ENCODE assay signal across 9 cellular contexts in genomic region chr5:173963107-173963506, GRCh38. TPM values are rescaled to one million over a fixed set of nuclear protein-coding genes. Genes with fewer than 3 reads are reported as not detected.
DNase-seq lines count a peak whose midpoint lies in the region; ATAC-seq and TF ChIP-seq lines count a peak whose summit lies in the region.
"Had no signal": no experiment of that assay in that cellular context is flagged by ENCODE, and none has a peak within 500 bp of the region (broad histone marks: within the 10 kb centered on the region; RNA-seq: fewer than 3 reads in every experiment).

No MANE protein-coding gene starts in this region.

- H3K9me3 ChIP-seq in ES-I3 (ENCODE audit: control insufficient read depth, insufficient read depth, low read length), result no peaks in the 10 kb centered on the region

- H3K9ac ChIP-seq in ES-I3 (ENCODE audit: low read depth, low read length), result peak overlapping the region; percentile 73

- CTCF ChIA-PET in activated CD4-positive, alpha-beta memory T cell treated with anti-CD3 and anti-CD28 coated beads, Interleukin-2, amount 10 ng/mL, durations not matched to agents 7 days and 5 days (lab: Charles Lee), result interaction anchor here (0.8 to 2.3 kb wide), 3 partner anchors 9 to 12 kb away, joined by 3 to 6 read pairs (median 4); no protein-coding TSS in a partner anchor

- DNase-seq in SW480 (ENCODE audit: low spot score) (peak; percentile 81), foreskin keratinocyte (peak in 1 of 2 donors; percentile 41), occipital lobe (lab: John Stamatoyannopoulos, UW) (peak; percentile 48), NCI-H1105 treated with DMSO at 0.1 percent for 48 hours (lab: John Stamatoyannopoulos, UW) (no peak)
- DNase-seq in activated CD4-positive, alpha-beta memory T cell treated with anti-CD3 and anti-CD28 coated beads, Interleukin-2, amount 10 ng/mL, durations not matched to agents 7 days and 5 days, result no peak
- no peak for DNase-seq in stimulated activated CD8-positive, alpha-beta memory T cell treated with anti-CD3 and anti-CD28 coated beads, Interleukin-4, amount 100 ng/mL, for 48 hours
- DNase-seq: stimulated activated CD4-positive, alpha-beta T cell treated with anti-CD3 and anti-CD28 coated beads, Interleukin-15, amount 100 ng/mL, for 24 hours had no signal

- no peak for TF ChIP-seq CTCF in foreskin keratinocyte (conservative IDR thresholded peaks at IDR 0.05)

- H3K9me3 Mint-ChIP-seq in activated CD4-positive, alpha-beta memory T cell treated with anti-CD3 and anti-CD28 coated beads, Interleukin-2, amount 10 ng/mL, durations not matched to agents 7 days and 5 days, result no peaks in the 10 kb centered on the region

- POLR2A ChIA-PET in activated CD4-positive, alpha-beta memory T cell treated with anti-CD3 and anti-CD28 coated beads, Interleukin-2, amount 10 ng/mL, durations not matched to agents 7 days and 5 days (lab: Charles Lee), result interaction anchor here (2.0 kb wide), 1 partner anchor 347 kb away, joined by 5 read pairs; the partner anchor contains the start of gene BOD1

- H3K27ac Mint-ChIP-seq in activated CD4-positive, alpha-beta memory T cell treated with anti-CD3 and anti-CD28 coated beads, Interleukin-2, amount 10 ng/mL, durations not matched to agents 7 days and 5 days, result no peak overlapping the region

- no peak overlapping the region for H3K4me3 Mint-ChIP-seq in activated CD4-positive, alpha-beta memory T cell treated with anti-CD3 and anti-CD28 coated beads, Interleukin-2, amount 10 ng/mL, durations not matched to agents 7 days and 5 days

- peak overlapping the region; percentile 24 for H3K27ac ChIP-seq in foreskin keratinocyte

- H3K4me1 ChIP-seq in ES-I3 (ENCODE audit: insufficient read depth, low read length) (peaks cover 21% of the 10 kb centered on the region), foreskin keratinocyte (no peaks in the 10 kb centered on the region)

- H3K27me3 Mint-ChIP-seq in activated CD4-positive, alpha-beta memory T cell treated with anti-CD3 and anti-CD28 coated beads, Interleukin-2, amount 10 ng/mL, durations not matched to agents 7 days and 5 days, result no peaks in the 10 kb centered on the region

- no peaks in the 10 kb centered on the region for H3K27me3 ChIP-seq in foreskin keratinocyte

- ATAC-seq in foreskin keratinocyte (peak; percentile 85), GM18502 (IDR thresholded peaks at IDR 0.05; ENCODE audit: poor library complexity, unreplicated experiment) (no peak)

- H3K36me3 Mint-ChIP-seq in activated CD4-positive, alpha-beta memory T cell treated with anti-CD3 and anti-CD28 coated beads, Interleukin-2, amount 10 ng/mL, durations not matched to agents 7 days and 5 days (ENCODE audit: low read depth), result peaks cover 1% of the 10 kb centered on the region

- no peaks in the 10 kb centered on the region for H3K36me3 ChIP-seq in ES-I3 (ENCODE audit: insufficient read depth, low read length)

- H3K4me1 Mint-ChIP-seq in activated CD4-positive, alpha-beta memory T cell treated with anti-CD3 and anti-CD28 coated beads, Interleukin-2, amount 10 ng/mL, durations not matched to agents 7 days and 5 days, result peaks cover 14% of the 10 kb centered on the region

RNA-seq across cellular contexts. Expression of gene C5orf47, which starts 25.9 kb away (rescaled TPM):
- not detected in 2 replicates for total RNA-seq in foreskin keratinocyte
- polyA plus RNA-seq in foreskin keratinocyte, result not detected in 2 replicates
- total RNA-seq in occipital lobe, result 0.16 TPM
- not detected for total RNA-seq in activated CD4-positive, alpha-beta memory T cell treated with anti-CD3 and anti-CD28 coated beads, Interleukin-2, amount 10 ng/mL, durations not matched to agents 7 days and 5 days

Comparison
In these comparisons a context has a peak if more than half of its experiments do, and no peak if none do; other contexts are left out.
1. DNase-seq: peak in SW480 (single experiment) and occipital lobe (single experiment); none in NCI-H1105 treated with DMSO at 0.1 percent for 48 hours (single experiment), activated CD4-positive, alpha-beta memory T cell treated with anti-CD3 and anti-CD28 coated beads, Interleukin-2, amount 10 ng/mL, durations not matched to agents 7 days and 5 days (single experiment) and stimulated activated CD8-positive, alpha-beta memory T cell treated with anti-CD3 and anti-CD28 coated beads, Interleukin-4, amount 100 ng/mL, for 48 hours (single experiment).